In genomic region chr7:44375926-44376342, GRCh38 we compare ENCODE assay signal across 15 cellular contexts. TPM values are rescaled to one million over a fixed set of nuclear protein-coding genes. Genes with fewer than 3 reads are reported as not detected.
"Had no signal": no experiment of that assay in that cellular context is flagged by ENCODE, and none has a peak within 500 bp of the region (broad histone marks: within the 10 kb centered on the region; RNA-seq: fewer than 3 reads in every experiment).

No MANE protein-coding gene starts in this region.

- H3K79me2 ChIP-seq: hepatocyte, parathyroid adenoma had no signal

- H3K9ac ChIP-seq: neural progenitor cell, parathyroid adenoma had no signal

- H3K27ac ChIP-seq: colonic mucosa, hepatocyte, neural progenitor cell, parathyroid adenoma, SK-N-MC, tibial nerve had no signal

- H3K27ac Mint-ChIP-seq: activated CD4-positive, alpha-beta memory T cell treated with anti-CD3 and anti-CD28 coated beads for 36 hours; neural progenitor cell had no signal

- DNase-seq: activated CD4-positive, alpha-beta memory T cell treated with anti-CD3 and anti-CD28 coated beads for 36 hours; activated effector memory CD4-positive, alpha-beta T cell treated with Interleukin-2 at 50 U/mL for 16 hours; activated T-cell treated with anti-CD3 and anti-CD28 coated beads, Interleukin-2, amount 50 U/mL, for 4 hours; colonic mucosa; midbrain; stimulated activated naive CD4-positive, alpha-beta T cell had no signal

- H3K4me3 Mint-ChIP-seq: activated CD4-positive, alpha-beta memory T cell treated with anti-CD3 and anti-CD28 coated beads for 36 hours; activated naive CD4-positive, alpha-beta T cell treated with anti-CD3 and anti-CD28 coated beads, Interleukin-2, amount 50 U/mL, for 24 hours; activated T-cell treated with anti-CD3 and anti-CD28 coated beads, Interleukin-2, amount 50 U/mL, for 4 hours; neural progenitor cell had no signal

- H3K27me3 Mint-ChIP-seq: activated naive CD4-positive, alpha-beta T cell treated with anti-CD3 and anti-CD28 coated beads, Interleukin-2, amount 50 U/mL, for 24 hours had no signal

- H3K4me3 ChIP-seq: colonic mucosa, hepatocyte, neural progenitor cell, SK-N-MC, tibial nerve had no signal

- H2AFZ ChIP-seq: hepatocyte, neural progenitor cell, parathyroid adenoma had no signal

- H3K27me3 ChIP-seq: colonic mucosa, hepatocyte, tibial nerve had no signal

- H3K4me2 ChIP-seq: hepatocyte, neural progenitor cell had no signal

- H3K4me1 Mint-ChIP-seq: neural progenitor cell had no signal

- H3K36me3 Mint-ChIP-seq: activated CD4-positive, alpha-beta memory T cell treated with anti-CD3 and anti-CD28 coated beads for 36 hours; activated naive CD4-positive, alpha-beta T cell treated with anti-CD3 and anti-CD28 coated beads, Interleukin-2, amount 50 U/mL, for 24 hours; neural progenitor cell had no signal

- H3K9me3 ChIP-seq: colonic mucosa, tibial nerve had no signal

- H3K4me1 ChIP-seq: colonic mucosa, neural progenitor cell had no signal

- H3K9me3 Mint-ChIP-seq: activated CD4-positive, alpha-beta memory T cell treated with anti-CD3 and anti-CD28 coated beads for 36 hours; activated naive CD4-positive, alpha-beta T cell treated with anti-CD3 and anti-CD28 coated beads, Interleukin-2, amount 50 U/mL, for 24 hours; activated T-cell treated with anti-CD3 and anti-CD28 coated beads, Interleukin-2, amount 50 U/mL, for 4 hours; neural progenitor cell had no signal

- ATAC-seq: activated CD4-positive, CD25-positive, alpha-beta regulatory T cell treated with anti-CD3 and anti-CD28 coated beads, Interleukin-2, amount 50 U/mL, for 24 hours; activated T-cell treated with anti-CD3 and anti-CD28 coated beads, Interleukin-2, amount 50 U/mL, for 4 hours; esophagus mucosa had no signal

- H3K36me3 ChIP-seq: colonic mucosa, neural progenitor cell had no signal

RNA-seq across cellular contexts. Expression of gene CAMK2B, which starts 50.5 kb away (rescaled TPM):
- total RNA-seq: kidney epithelial cell had no signal
